In the genomic region with DNA sequence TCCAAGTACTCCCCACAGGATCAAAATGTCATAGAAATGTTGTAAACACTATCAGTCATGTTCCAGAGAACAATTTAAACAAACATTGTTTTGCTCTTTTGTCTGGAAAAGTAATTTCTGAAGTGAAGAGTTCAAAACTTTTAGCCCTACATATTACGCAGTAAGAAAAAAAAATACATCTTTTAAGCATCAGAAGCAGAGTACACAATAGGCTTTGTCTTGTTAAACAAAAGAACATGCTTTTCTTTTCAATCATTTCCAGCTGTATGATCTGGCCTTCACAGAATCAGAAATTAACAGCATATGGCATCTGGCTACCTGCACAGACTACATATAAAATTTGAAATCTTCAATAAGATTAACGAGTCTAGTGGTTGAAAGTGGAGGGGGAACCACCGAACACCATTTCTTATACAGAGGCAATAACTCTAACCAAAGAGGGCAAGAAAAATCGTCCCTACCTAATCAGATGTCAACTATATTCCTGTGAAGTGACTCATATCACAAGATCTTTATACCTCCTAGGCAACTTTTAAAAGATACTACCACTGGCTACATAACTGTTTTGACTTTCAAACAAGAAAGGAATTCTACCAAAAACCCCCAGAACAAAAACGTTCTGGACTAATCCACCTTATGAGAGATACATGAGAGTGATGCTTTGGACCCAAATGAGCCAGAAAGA, we compare ENCODE assay signal across 17 cellular contexts.
DNase-seq lines count a peak whose midpoint lies in the region; ATAC-seq and TF ChIP-seq lines count a peak whose summit lies in the region.
"Had no signal": no experiment of that assay in that cellular context is flagged by ENCODE, and none has a peak within 500 bp of the region (broad histone marks: within the 10 kb centered on the region; RNA-seq: fewer than 3 reads in every experiment).

No MANE protein-coding gene starts in this region.

- H3K9me3 ChIP-seq in smooth muscle cell (replicated peaks; ENCODE audit: low read depth): no peaks in the 10 kb centered on the region
- H3K9me3 ChIP-seq: body of pancreas, MG63 had no signal

- H2AFZ ChIP-seq in smooth muscle cell (ENCODE audit: low read depth): no peak overlapping the region

- no peaks in the 10 kb centered on the region for H3F3A ChIP-seq in smooth muscle cell (ENCODE audit: low read depth)

- H3K4me3 ChIP-seq in fibroblast of the aortic adventitia (ENCODE audit: low read depth, low read length) (no peak overlapping the region), smooth muscle cell (no peak overlapping the region)
- H3K4me3 ChIP-seq: body of pancreas, MG63 had no signal

- H3K27me3 ChIP-seq in smooth muscle cell (ENCODE audit: low read depth): no peaks in the 10 kb centered on the region
- H3K27me3 ChIP-seq: body of pancreas, MG63 had no signal

- H3K9me3 Mint-ChIP-seq in activated T-cell treated with anti-CD3 and anti-CD28 coated beads, Interleukin-2, amount 50 U/mL, for 72 hours: peaks cover 0 to 2% of the 10 kb centered on the region in 2 donors
- H3K9me3 Mint-ChIP-seq: stimulated activated naive CD8-positive, alpha-beta T cell treated with anti-CD3 and anti-CD28 coated beads, Interleukin-15, Interleukin-2, amounts not matched to agents 100 ng/mL and 50 ng/mL, for 24 hours had no signal

- peaks cover 10% of the 10 kb centered on the region for H4K20me1 ChIP-seq in smooth muscle cell (ENCODE audit: low read depth)

- no peaks in the 10 kb centered on the region for H3K27me3 Mint-ChIP-seq in activated T-cell treated with anti-CD3 and anti-CD28 coated beads, Interleukin-2, amount 50 U/mL, for 72 hours (ENCODE audit: low read depth)
- H3K27me3 Mint-ChIP-seq: memory B cell; stimulated activated naive CD8-positive, alpha-beta T cell treated with anti-CD3 and anti-CD28 coated beads, Interleukin-15, Interleukin-2, amounts not matched to agents 100 ng/mL and 50 ng/mL, for 24 hours had no signal

- peak overlapping the region; percentile 54 for H3K27ac Mint-ChIP-seq in activated T-cell treated with anti-CD3 and anti-CD28 coated beads, Interleukin-2, amount 50 U/mL, for 72 hours
- H3K27ac Mint-ChIP-seq: memory B cell; stimulated activated naive CD8-positive, alpha-beta T cell treated with anti-CD3 and anti-CD28 coated beads, Interleukin-15, Interleukin-2, amounts not matched to agents 100 ng/mL and 50 ng/mL, for 24 hours had no signal

- no peaks in the 10 kb centered on the region for H3K36me3 ChIP-seq in smooth muscle cell (ENCODE audit: low read depth)
- H3K36me3 ChIP-seq: MG63 had no signal

- in situ Hi-C loops in KBM-7 (cut with MboI; ENCODE audit: low pct_unique_long_range_greater_than_20kb, low sequenced_read_pairs): no loop called here

- no peak overlapping the region for H3K9ac ChIP-seq in smooth muscle cell (ENCODE audit: low read depth)

- no peak for ATAC-seq in activated T-cell treated with anti-CD3 and anti-CD28 coated beads, Interleukin-2, amount 50 U/mL, for 72 hours (replicated peaks in 1 of 2)
- ATAC-seq in SK-N-SH treated with all-trans-retinoic acid at 6 μM for 48 hours: peak; percentile 88
- ATAC-seq: body of pancreas had no signal

- no peak overlapping the region for H3K4me2 ChIP-seq in smooth muscle cell

- no peak overlapping the region for H3K4me3 Mint-ChIP-seq in activated T-cell treated with anti-CD3 and anti-CD28 coated beads, Interleukin-2, amount 50 U/mL, for 72 hours
- H3K4me3 Mint-ChIP-seq: memory B cell; stimulated activated naive CD8-positive, alpha-beta T cell treated with anti-CD3 and anti-CD28 coated beads, Interleukin-15, Interleukin-2, amounts not matched to agents 100 ng/mL and 50 ng/mL, for 24 hours had no signal

- DNase-seq in activated T-cell treated with anti-CD3 and anti-CD28 coated beads, Interleukin-2, amount 50 U/mL, for 72 hours: no peak
- no peak for DNase-seq in activated T-cell treated with anti-CD3 and anti-CD28 coated beads, Interleukin-2, amount 50 U/mL, for 1 hour
- DNase-seq in fibroblast of the aortic adventitia (ENCODE audit: low read depth): peak; percentile 31
- no peak for DNase-seq in smooth muscle cell (lab: John Stamatoyannopoulos, UW; ENCODE audit: unreplicated experiment)
- no peak for DNase-seq in RKO (ENCODE audit: low spot score)
- DNase-seq in SW480 (ENCODE audit: low spot score): no peak
- no peak for DNase-seq in KBM-7
- DNase-seq: activated CD4-positive, alpha-beta T cell treated with anti-CD3 and anti-CD28 coated beads for 48 hours; body of pancreas; DND-41; erythroblast; head of caudate nucleus; MG63; NCI-H524 treated with DMSO at 0.1 percent for 48 hours had no signal

- H3K36me3 Mint-ChIP-seq in activated T-cell treated with anti-CD3 and anti-CD28 coated beads, Interleukin-2, amount 50 U/mL, for 72 hours (ENCODE audit: insufficient read depth in 2 of 2): no peaks in the 10 kb centered on the region

- H3K4me1 Mint-ChIP-seq in activated T-cell treated with anti-CD3 and anti-CD28 coated beads, Interleukin-2, amount 50 U/mL, for 72 hours (ENCODE audit: low read depth): no peaks in the 10 kb centered on the region

- H3K79me2 ChIP-seq in smooth muscle cell (ENCODE audit: low read depth): no peaks in the 10 kb centered on the region

- no peaks in the 10 kb centered on the region for H3K4me1 ChIP-seq in smooth muscle cell (ENCODE audit: low read depth)

- WGBS in smooth muscle cell (ENCODE audit: low lambda C conversion rate): 78% methylated on average over 5 of the region's 5 CpGs

- TF ChIP-seq CTCF in fibroblast of the aortic adventitia (IDR thresholded peaks at IDR 0.05; ENCODE audit: insufficient read depth, low read length) (no peak), smooth muscle cell (IDR thresholded peaks at IDR 0.05; ENCODE audit: borderline replicate concordance, insufficient read depth, poor library complexity, severe bottlenecking) (no peak)

- H3K27ac ChIP-seq in smooth muscle cell (ENCODE audit: low read depth): peak overlapping the region; percentile 50
- H3K27ac ChIP-seq: body of pancreas had no signal

TF ChIP-seq in SK-N-SH treated with all-trans-retinoic acid at 6 μM for 48 hours, 23 proteins besides CTCF, POLR2A, EP300 and RAD21:
- TF ChIP-seq, protein P1, sequence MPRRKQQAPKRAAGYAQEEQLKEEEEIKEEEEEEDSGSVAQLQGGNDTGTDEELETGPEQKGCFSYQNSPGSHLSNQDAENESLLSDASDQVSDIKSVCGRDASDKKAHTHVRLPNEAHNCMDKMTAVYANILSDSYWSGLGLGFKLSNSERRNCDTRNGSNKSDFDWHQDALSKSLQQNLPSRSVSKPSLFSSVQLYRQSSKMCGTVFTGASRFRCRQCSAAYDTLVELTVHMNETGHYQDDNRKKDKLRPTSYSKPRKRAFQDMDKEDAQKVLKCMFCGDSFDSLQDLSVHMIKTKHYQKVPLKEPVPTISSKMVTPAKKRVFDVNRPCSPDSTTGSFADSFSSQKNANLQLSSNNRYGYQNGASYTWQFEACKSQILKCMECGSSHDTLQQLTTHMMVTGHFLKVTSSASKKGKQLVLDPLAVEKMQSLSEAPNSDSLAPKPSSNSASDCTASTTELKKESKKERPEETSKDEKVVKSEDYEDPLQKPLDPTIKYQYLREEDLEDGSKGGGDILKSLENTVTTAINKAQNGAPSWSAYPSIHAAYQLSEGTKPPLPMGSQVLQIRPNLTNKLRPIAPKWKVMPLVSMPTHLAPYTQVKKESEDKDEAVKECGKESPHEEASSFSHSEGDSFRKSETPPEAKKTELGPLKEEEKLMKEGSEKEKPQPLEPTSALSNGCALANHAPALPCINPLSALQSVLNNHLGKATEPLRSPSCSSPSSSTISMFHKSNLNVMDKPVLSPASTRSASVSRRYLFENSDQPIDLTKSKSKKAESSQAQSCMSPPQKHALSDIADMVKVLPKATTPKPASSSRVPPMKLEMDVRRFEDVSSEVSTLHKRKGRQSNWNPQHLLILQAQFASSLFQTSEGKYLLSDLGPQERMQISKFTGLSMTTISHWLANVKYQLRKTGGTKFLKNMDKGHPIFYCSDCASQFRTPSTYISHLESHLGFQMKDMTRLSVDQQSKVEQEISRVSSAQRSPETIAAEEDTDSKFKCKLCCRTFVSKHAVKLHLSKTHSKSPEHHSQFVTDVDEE (CRISPR knock-in tag; IDR thresholded peaks at IDR 0.05): peak; percentile 75; the same call in 1 of the 2 replicates
- TF ChIP-seq TCF4 (CRISPR knock-in tag; IDR thresholded peaks at IDR 0.05; ENCODE audit: borderline replicate concordance): peak; percentile 79
- TF ChIP-seq GLIS3 (CRISPR knock-in tag; IDR thresholded peaks at IDR 0.05): no peak
- TF ChIP-seq CSDC2 (CRISPR knock-in tag; IDR thresholded peaks at IDR 0.05): no peak
- no peak; the same call in 1 of the 2 replicates for TF ChIP-seq ISL1 (CRISPR knock-in tag; IDR thresholded peaks at IDR 0.05)
- no peak for TF ChIP-seq ZFP3 (CRISPR knock-in tag; IDR thresholded peaks at IDR 0.05)
